In the genomic region with DNA sequence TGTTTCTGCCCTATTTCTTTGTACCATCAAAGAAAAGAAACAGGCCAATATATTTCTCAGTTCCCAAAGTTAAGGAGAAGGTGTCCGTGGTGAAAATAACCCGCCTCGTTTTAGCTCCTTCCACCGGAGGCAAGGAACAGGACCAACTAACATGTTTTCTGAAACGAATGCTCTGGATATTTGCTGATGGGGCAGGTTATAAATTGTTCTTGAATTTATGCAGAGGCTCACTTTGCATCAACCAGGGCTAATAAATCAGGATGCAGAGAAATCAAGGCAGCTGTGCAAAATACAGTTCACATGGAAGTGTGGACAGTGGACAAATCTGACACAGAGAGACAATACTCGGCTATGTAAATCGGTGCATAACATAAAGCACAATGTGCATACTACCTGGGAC, we compare ENCODE assay signal across 11 cellular contexts.
"Had no signal": no experiment of that assay in that cellular context is flagged by ENCODE, and none has a peak within 500 bp of the region (broad histone marks: within the 10 kb centered on the region; RNA-seq: fewer than 3 reads in every experiment).

No MANE protein-coding gene starts in this region.

- ATAC-seq: GM23338, HCT116 had no signal

- H3K4me1 ChIP-seq: HAP-1 had no signal

- H3K4me3 ChIP-seq: GM23248, GM23338, HAP-1 had no signal

- H3K4me2 ChIP-seq: GM23338 had no signal

- H3K27ac ChIP-seq: GM23248 had no signal

- H3K36me3 ChIP-seq: HAP-1 had no signal

- DNase-seq: GM23248, GOT3, H7, H9, HCEC 1CT, HFFc6 had no signal

- H3K9me3 ChIP-seq: HAP-1 had no signal

- FAIRE-seq: H1, H54 had no signal

- H2AFZ ChIP-seq: GM23248, GM23338 had no signal

- H3K9ac ChIP-seq: GM23248 had no signal
